Comparison of ENCODE assay signal across 12 cellular contexts in the genomic region with DNA sequence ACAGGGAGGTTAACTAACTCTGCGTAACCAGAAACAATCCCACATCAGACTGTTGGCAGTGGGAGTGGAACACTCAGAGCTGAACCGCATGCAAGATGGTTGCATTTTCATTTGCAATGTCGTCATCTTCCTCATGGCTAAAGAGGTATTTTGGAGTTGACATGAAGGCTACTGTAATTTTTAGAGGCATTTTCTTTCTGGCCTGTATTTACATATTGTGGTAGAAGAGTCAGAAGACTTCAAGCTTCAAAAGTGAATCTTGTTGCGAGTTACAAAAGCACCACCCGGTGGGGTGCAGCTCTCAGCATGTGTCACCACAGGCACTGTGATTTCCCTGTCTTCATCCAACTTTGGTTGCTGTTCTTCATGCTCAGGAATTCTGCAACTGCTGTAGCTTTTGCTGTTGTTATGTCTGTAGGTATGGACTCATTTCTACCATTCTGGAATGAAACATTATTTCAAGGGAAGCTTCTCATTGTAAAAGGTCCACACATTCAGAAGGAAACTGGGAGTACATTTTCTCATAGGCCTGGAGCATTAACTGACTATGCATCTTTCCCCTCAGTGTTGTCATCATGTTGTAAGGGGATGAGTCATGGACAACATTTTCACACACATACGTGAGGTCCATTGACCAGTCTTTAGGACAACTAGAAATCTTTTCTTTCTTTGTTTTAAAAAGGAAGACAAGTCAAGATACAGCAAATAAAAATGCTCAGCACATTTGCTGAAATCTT. TPM values are rescaled to one million over a fixed set of nuclear protein-coding genes. Genes with fewer than 3 reads are reported as not detected.
DNase-seq lines count a peak whose midpoint lies in the region; ATAC-seq and TF ChIP-seq lines count a peak whose summit lies in the region.
"Had no signal": no experiment of that assay in that cellular context is flagged by ENCODE, and none has a peak within 500 bp of the region (broad histone marks: within the 10 kb centered on the region; RNA-seq: fewer than 3 reads in every experiment).

No MANE protein-coding gene starts in this region.

- H3K9me3 ChIP-seq in breast epithelium, result peaks cover 0 to 4% of the 10 kb centered on the region in 2 donors
- H3K9me3 ChIP-seq: lower lobe of right lung had no signal

- CTCF ChIA-PET in MCF 10A (lab: Yijun Ruan, JAX), result interaction anchor here (0.6 to 1.3 kb wide), 3 partner anchors 8 to 38 kb away, joined by 3 to 6 read pairs (median 5); no protein-coding TSS in a partner anchor

- POLR2A ChIA-PET in MCF 10A (lab: Yijun Ruan, JAX), result interaction anchor here (0.6 to 1.3 kb wide), 3 partner anchors 13 to 1885 kb away, joined by 3 to 5 read pairs (median 3); no protein-coding TSS in a partner anchor

- intact Hi-C loops in MCF 10A (cut with micrococcal nuclease) (no loop called here), breast epithelium (cut with DNase I; ENCODE audit: low total_unique reads) (no loop called here), head of caudate nucleus (cut with DNase I) (no loop called here)

- H3K27me3 Mint-ChIP-seq in MCF 10A (ENCODE audit: insufficient read depth, unreplicated experiment), result no peaks in the 10 kb centered on the region
- H3K27me3 Mint-ChIP-seq: activated B cell treated with CpG ODN at 0.5 μM for 24 hours had no signal

- H3K27ac ChIP-seq in breast epithelium, result no peak overlapping the region
- H3K27ac ChIP-seq: lower lobe of right lung had no signal

- BruUV-seq in MCF 10A (replicated peaks; lab: Mats Ljungman, UMichigan), result no TSS peak

- no peak overlapping the region for H3K27ac Mint-ChIP-seq in MCF 10A (ENCODE audit: low read depth, unreplicated experiment)
- H3K27ac Mint-ChIP-seq: activated B cell treated with CpG ODN at 0.5 μM for 24 hours, H9 had no signal

- no peaks in the 10 kb centered on the region for H3K4me1 ChIP-seq in breast epithelium
- H3K4me1 ChIP-seq: lower lobe of right lung had no signal

- H3K27me3 ChIP-seq in breast epithelium, result no peaks in the 10 kb centered on the region

- no peaks in the 10 kb centered on the region for H3K36me3 Mint-ChIP-seq in MCF 10A (ENCODE audit: insufficient read depth, unreplicated experiment)

- no peak for TF ChIP-seq CTCF in MCF 10A (IDR thresholded peaks at IDR 0.05; ENCODE audit: unreplicated experiment)
- no peak for TF ChIP-seq CTCF in breast epithelium (IDR thresholded peaks at IDR 0.05)
- TF ChIP-seq CTCF in cardiac fibroblast (IDR thresholded peaks at IDR 0.05; ENCODE audit: low read depth, low read length), result no peak

- no peak for ATAC-seq in HG03045 (IDR thresholded peaks at IDR 0.05; ENCODE audit: unreplicated experiment)
- ATAC-seq: lower lobe of right lung had no signal

- TF ChIP-seq POLR2A in breast epithelium (IDR thresholded peaks at IDR 0.05), result no peak

- peaks cover 5% of the 10 kb centered on the region for H3K9me3 Mint-ChIP-seq in MCF 10A (ENCODE audit: unreplicated experiment)
- H3K9me3 Mint-ChIP-seq: activated B cell treated with CpG ODN at 0.5 μM for 24 hours had no signal

- DNase-seq in MCF 10A (ENCODE audit: unreplicated experiment) (peak; percentile 73), breast epithelium (ENCODE audit: low spot score in 2 of 2) (no peak), LHCN-M2 (ENCODE audit: low read depth) (peak; percentile 70), cardiac fibroblast (ENCODE audit: low read depth in 2 of 2) (peak; percentile 27 to 84), putamen (ENCODE audit: low spot score) (no peak), head of caudate nucleus (no peak), NCI-H1105 treated with DMSO at 0.1 percent for 48 hours (lab: John Stamatoyannopoulos, UW) (no peak)
- DNase-seq: activated B cell treated with CpG ODN at 0.5 μM for 24 hours, activated gamma-delta T cell, H9, lower lobe of right lung had no signal

- H3K36me3 ChIP-seq in breast epithelium, result no peaks in the 10 kb centered on the region
- H3K36me3 ChIP-seq: lower lobe of right lung had no signal

- H3K4me1 Mint-ChIP-seq in MCF 10A (ENCODE audit: insufficient read depth, unreplicated experiment), result peaks cover 15% of the 10 kb centered on the region
- H3K4me1 Mint-ChIP-seq: activated B cell treated with CpG ODN at 0.5 μM for 24 hours had no signal

- H3K4me3 ChIP-seq in breast epithelium (no peak overlapping the region), cardiac fibroblast (replicated peaks in 1 of 2; ENCODE audit: low read depth in 2 of 2, low read length in 2 of 2) (no peak overlapping the region)
- H3K4me3 ChIP-seq: lower lobe of right lung had no signal

- no peak overlapping the region for H3K4me3 Mint-ChIP-seq in MCF 10A (ENCODE audit: unreplicated experiment)
- H3K4me3 Mint-ChIP-seq: activated B cell treated with CpG ODN at 0.5 μM for 24 hours, H9 had no signal

RNA-seq across cellular contexts. Expression of gene GDNF, which starts 35.4 kb away (rescaled TPM):
- total RNA-seq in MCF 10A (2022) (not detected in 2 replicates), breast epithelium (under 1 TPM in 2 of 3 donors, not detected in 1; 0.15 to 0.33 TPM), LHCN-M2 (2014; rRNA removed) (0.40 and 0.64 TPM in 2 replicates)
- 2.1 TPM for polyA plus RNA-seq in LHCN-M2 (2012)
- total RNA-seq: activated B cell treated with CpG ODN at 0.5 μM for 24 hours, H9, lower lobe of right lung had no signal

Comparison
In these comparisons a context has a peak if more than half of its experiments do, and no peak if none do; other contexts are left out.
1. DNase-seq: peak in MCF 10A (single experiment), LHCN-M2 (single experiment) and cardiac fibroblast (2 of 2); none in breast epithelium (0 of 2), putamen (single experiment), head of caudate nucleus (0 of 42) and NCI-H1105 treated with DMSO at 0.1 percent for 48 hours (single experiment).